ENCODE assay signal across 9 cellular contexts in the genomic region with DNA sequence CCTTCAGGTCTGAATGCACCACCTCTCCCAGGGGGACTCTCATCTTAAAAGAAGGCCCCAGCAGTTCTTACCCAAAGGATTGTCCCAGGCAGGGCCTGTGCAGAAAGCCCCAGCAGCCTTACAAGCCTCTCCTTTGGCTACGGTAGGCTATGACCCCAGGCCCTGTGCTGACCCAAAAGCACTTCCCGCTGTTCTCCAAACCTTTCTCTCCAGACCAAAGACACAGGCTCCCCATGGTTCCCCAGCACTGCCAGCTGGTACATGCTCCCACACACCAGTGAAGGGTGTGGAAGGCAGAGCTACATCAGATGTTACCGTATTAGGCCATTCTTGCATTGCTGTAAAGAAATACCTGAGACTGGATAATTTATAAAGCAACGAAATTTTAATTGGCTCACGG. TPM values are rescaled to one million over a fixed set of nuclear protein-coding genes. Genes with fewer than 3 reads are reported as not detected.
DNase-seq lines count a peak whose midpoint lies in the region; ATAC-seq, FAIRE-seq and TF ChIP-seq lines count a peak whose summit lies in the region.
"Had no signal": no experiment of that assay in that cellular context is flagged by ENCODE, and none has a peak within 500 bp of the region (broad histone marks: within the 10 kb centered on the region; RNA-seq: fewer than 3 reads in every experiment).

No MANE protein-coding gene starts in this region.

- TF ChIP-seq CTCF in CD4-positive, alpha-beta T cell (IDR thresholded peaks at IDR 0.05), result no peak
- TF ChIP-seq CTCF in KMS-11 (conservative IDR thresholded peaks at IDR 0.05; ENCODE audit: low read depth, low read length), result no peak
- TF ChIP-seq CTCF in K562 (IDR thresholded peaks at IDR 0.05 in 2 of 3, conservative IDR thresholded peaks at IDR 0.05 in 1 of 3; ENCODE audit: insufficient read depth in 2 of 3, low read depth in 1 of 3, low read length in 3 of 3), result no peak

- H3K36me3 ChIP-seq in KMS-11 (ENCODE audit: insufficient read depth), result no peaks in the 10 kb centered on the region
- H3K36me3 ChIP-seq in K562 (ENCODE audit: control insufficient read depth, insufficient read depth, low read length), result no peaks in the 10 kb centered on the region
- no peaks in the 10 kb centered on the region for H3K36me3 ChIP-seq in rectal smooth muscle tissue (ENCODE audit: control insufficient read depth, insufficient read depth, low read length)

- peaks cover 18% of the 10 kb centered on the region for H3K36me3 Mint-ChIP-seq in CD4-positive, alpha-beta T cell (ENCODE audit: low read depth)

- H3K4me3 ChIP-seq in KMS-11 (IDR thresholded peaks at IDR 0.05; ENCODE audit: insufficient read depth, low read depth, low read length) (no peak overlapping the region), K562 (no peak overlapping the region), rectal smooth muscle tissue (ENCODE audit: low read length) (peak overlapping the region; percentile 8)

- H3K4me1 ChIP-seq in KMS-11 (ENCODE audit: low read depth, poor library complexity, severe bottlenecking) (peaks cover 44% of the 10 kb centered on the region), K562 (replicated peaks in 1 of 2; ENCODE audit: control insufficient read depth in 2 of 2, insufficient read depth in 2 of 2, low read length in 2 of 2) (peaks cover 22 to 25% of the 10 kb centered on the region in 2 experiments; a peak in 4 of 5 replicates), rectal smooth muscle tissue (ENCODE audit: control insufficient read depth, insufficient read depth, low read length) (no peaks in the 10 kb centered on the region)

- intact Hi-C loops in CD4-positive, alpha-beta T cell (cut with DNase I, micrococcal nuclease), result loop anchor here (1.0 to 10.0 kb wide), 9 partner anchors 9 to 178 kb away; partner anchors contain the start of genes LBH (in 1 of the 2) and LCLAT1 (in 1 of the 2)
- intact Hi-C loops in K562 (cut with micrococcal nuclease), result loop anchor here (2.0 kb wide), 1 partner anchor 14 kb away; no protein-coding TSS in a partner anchor

- H4K20me1 ChIP-seq in KMS-11 (ENCODE audit: insufficient read depth), result no peaks in the 10 kb centered on the region
- no peaks in the 10 kb centered on the region for H4K20me1 ChIP-seq in K562 (replicated peaks; ENCODE audit: control insufficient read depth, insufficient read depth, low read length)

- no peaks in the 10 kb centered on the region for H3K9me1 ChIP-seq in K562 (ENCODE audit: control insufficient read depth, insufficient read depth, low read length)

- no peak for DNase-seq in CD4-positive, alpha-beta T cell
- no peak for DNase-seq in K562 (ENCODE audit: extremely low read depth in 1 of 4, low spot score in 3 of 4)
- DNase-seq: NCI-H1694 treated with DMSO at 0.1 percent for 48 hours, NCI-H774 had no signal

- TF ChIP-seq EP300 in K562 (IDR thresholded peaks at IDR 0.05; ENCODE audit: low read length), result no peak

- H2AFZ ChIP-seq in KMS-11 (ENCODE audit: low read depth) (peak overlapping the region; percentile 16; the same call in 1 of the 2 replicates), K562 (ENCODE audit: low read depth, low read length) (peak overlapping the region; percentile 79)

- peaks cover 87% of the 10 kb centered on the region for H3K4me1 Mint-ChIP-seq in CD4-positive, alpha-beta T cell (ENCODE audit: low read depth)

- CTCF ChIA-PET in CD4-positive, alpha-beta T cell (lab: Charles Lee), result interaction anchor here (1.1 to 3.9 kb wide), 8 partner anchors 13 to 180 kb away, joined by 3 to 23 read pairs (median 5); partner anchors contain the start of genes LBH, LCLAT1 and YPEL5
- CTCF ChIA-PET in K562 (lab: Yijun Ruan, JAX; ENCODE audit: low intra/inter-chr PET ratio), result no interaction called here

- no peak for TF ChIP-seq RAD21 in K562 (CRISPR knock-in tag; conservative IDR thresholded peaks at IDR 0.05 in 1 of 2, IDR thresholded peaks at IDR 0.05 in 1 of 2)

- in situ Hi-C loops in K562 (cut with MboI), result no loop called here

- no peaks in the 10 kb centered on the region for H3K9me3 ChIP-seq in CD4-positive, alpha-beta T cell (ENCODE audit: control insufficient read depth, low read length)
- H3K9me3 ChIP-seq in K562 (replicated peaks; ENCODE audit: control insufficient read depth, insufficient read depth, low read depth, low read length), result no peaks in the 10 kb centered on the region

- peak overlapping the region; percentile 91 for H3K27ac ChIP-seq in CD4-positive, alpha-beta T cell (ENCODE audit: low read depth, low read length)
- H3K27ac ChIP-seq in KMS-11 (peak overlapping the region; percentile 70), K562 (ENCODE audit: extremely low read depth, low read depth, low read length) (no peak overlapping the region), rectal smooth muscle tissue (ENCODE audit: low read depth, low read length) (no peak overlapping the region)

- POLR2A ChIA-PET in CD4-positive, alpha-beta T cell (lab: Charles Lee), result interaction anchor here (0.6 to 17.7 kb wide), 23 partner anchors 10 to 209 kb away, joined by 3 to 373 read pairs (median 4); partner anchors contain the start of genes LBH, LCLAT1 and YPEL5
- POLR2A ChIA-PET in K562 (lab: Yijun Ruan, JAX), result interaction anchor here (0.6 to 2.2 kb wide), 4 partner anchors 11 to 175 kb away, joined by 3 to 7 read pairs (median 4); no protein-coding TSS in a partner anchor

- peak overlapping the region; percentile 88 for H3K4me3 Mint-ChIP-seq in CD4-positive, alpha-beta T cell

- WGBS in K562 (ENCODE audit: insufficient coverage, low coverage, missing lambda C conversion rate), result 81% methylated on average over 5 of the region's 5 CpGs

- peak overlapping the region; percentile 29 for H3K4me2 ChIP-seq in KMS-11
- H3K4me2 ChIP-seq in K562 (ENCODE audit: insufficient read depth, low read length), result peak overlapping the region; percentile 53

- H3K27me3 ChIP-seq in CD4-positive, alpha-beta T cell (ENCODE audit: control insufficient read depth, insufficient read depth, low read length), result no peaks in the 10 kb centered on the region
- H3K27me3 ChIP-seq in KMS-11 (ENCODE audit: insufficient read depth, low read depth) (no peaks in the 10 kb centered on the region), K562 (ENCODE audit: control insufficient read depth in 2 of 2, insufficient read depth in 2 of 2, low read length in 2 of 2) (no peaks in the 10 kb centered on the region), rectal smooth muscle tissue (ENCODE audit: control insufficient read depth, insufficient read depth, low read length) (no peaks in the 10 kb centered on the region)

- BruUV-seq in K562 (replicated peaks; lab: Mats Ljungman, UMichigan), result no TSS peak

- H3K79me2 ChIP-seq in KMS-11 (ENCODE audit: insufficient read depth, low read depth), result no peaks in the 10 kb centered on the region
- no peaks in the 10 kb centered on the region for H3K79me2 ChIP-seq in K562 (ENCODE audit: control insufficient read depth, insufficient read depth, low read length)

- H3K9me3 Mint-ChIP-seq in CD4-positive, alpha-beta T cell, result no peaks in the 10 kb centered on the region

- no peak for FAIRE-seq in K562 (lab: Jason Lieb, UNC)

- H3K27ac Mint-ChIP-seq in CD4-positive, alpha-beta T cell, result peak overlapping the region; percentile 95

- TF ChIP-seq POLR2A in K562 (conservative IDR thresholded peaks at IDR 0.05), result no peak

- H3K27me3 Mint-ChIP-seq in CD4-positive, alpha-beta T cell, result no peaks in the 10 kb centered on the region

- H3K9ac ChIP-seq in KMS-11 (no peak overlapping the region), K562 (ENCODE audit: insufficient read depth in 1 of 2, low read depth in 2 of 2, low read length in 2 of 2) (no peak overlapping the region), rectal smooth muscle tissue (ENCODE audit: low read length) (no peak overlapping the region)

- ATAC-seq in CD4-positive, alpha-beta T cell (ENCODE audit: poor library complexity), result peak; percentile 6
- ATAC-seq in K562 (no peak), GM18867 (IDR thresholded peaks at IDR 0.05; ENCODE audit: unreplicated experiment) (no peak), HG03025 (IDR thresholded peaks at IDR 0.05; ENCODE audit: low FRiP score, unreplicated experiment) (no peak), HG03196 (IDR thresholded peaks at IDR 0.05; ENCODE audit: unreplicated experiment) (no peak)

TF ChIP-seq in K562, 482 proteins besides CTCF, POLR2A, EP300 and RAD21 (continues in another document):
- TF ChIP-seq SMARCA5 (IDR thresholded peaks at IDR 0.05) (no peak), COPS2 (conservative IDR thresholded peaks at IDR 0.05) (no peak), HMGN3 (IDR thresholded peaks at IDR 0.05; ENCODE audit: borderline replicate concordance, extremely low read depth, insufficient read length, low read depth, low read length) (no peak), SUPT5H (IDR thresholded peaks at IDR 0.05) (no peak)
- TF ChIP-seq, protein P1, sequence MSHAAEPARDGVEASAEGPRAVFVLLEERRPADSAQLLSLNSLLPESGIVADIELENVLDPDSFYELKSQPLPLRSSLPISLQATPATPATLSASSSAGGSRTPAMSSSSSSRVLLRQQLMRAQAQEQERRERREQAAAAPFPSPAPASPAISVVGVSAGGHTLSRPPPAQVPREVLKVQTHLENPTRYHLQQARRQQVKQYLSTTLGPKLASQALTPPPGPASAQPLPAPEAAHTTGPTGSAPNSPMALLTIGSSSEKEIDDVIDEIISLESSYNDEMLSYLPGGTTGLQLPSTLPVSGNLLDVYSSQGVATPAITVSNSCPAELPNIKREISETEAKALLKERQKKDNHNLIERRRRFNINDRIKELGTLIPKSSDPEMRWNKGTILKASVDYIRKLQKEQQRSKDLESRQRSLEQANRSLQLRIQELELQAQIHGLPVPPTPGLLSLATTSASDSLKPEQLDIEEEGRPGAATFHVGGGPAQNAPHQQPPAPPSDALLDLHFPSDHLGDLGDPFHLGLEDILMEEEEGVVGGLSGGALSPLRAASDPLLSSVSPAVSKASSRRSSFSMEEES (CRISPR knock-in tag; IDR thresholded peaks at IDR 0.05), result no peak

RNA-seq across cellular contexts. Expression of gene LBH, which starts 35.4 kb away (rescaled TPM):
- 100 to 1,000 TPM; 131 to 135 TPM for total RNA-seq in CD4-positive, alpha-beta T cell
- 4.1 and 9.5 TPM in 2 replicates for total RNA-seq in K562 (2011; cell fraction: chromatin; rRNA removed; ENCODE audit: low replicate concordance)
- 14.5 and 15.2 TPM in 2 replicates for total RNA-seq in K562 (2011; cell fraction: nucleolus; rRNA removed)
- total RNA-seq in K562 (2011; cell fraction: nucleoplasm; rRNA removed), result 8.9 and 11.3 TPM in 2 replicates
- 7.4 and 23.5 TPM in 2 replicates for total RNA-seq in K562 (2014; rRNA removed)
- total RNA-seq in K562 (2014; rRNA removed; fragmentation: Illumina TruSeq; extraction: Trizol), result 5.7 and 6.0 TPM in 2 replicates
- 4.6 and 7.3 TPM in 2 replicates for total RNA-seq in K562 (2015; rRNA removed; fragmentation: Illumina TruSeq; extraction: Trizol)
- total RNA-seq in K562 (2021), result 9.5 and 12.1 TPM in 2 replicates
- polyA plus RNA-seq in K562 (2011; rRNA removed), result 8.2 and 9.5 TPM in 2 replicates
- polyA plus RNA-seq in K562 (2011; cell fraction: cytosol; rRNA removed), result 13.7 and 24.2 TPM in 2 replicates
- 4.1 and 4.6 TPM in 2 replicates for polyA plus RNA-seq in K562 (2011; cell fraction: nucleus; rRNA removed)
- 6.0 and 6.2 TPM in 2 replicates for polyA plus RNA-seq in K562 (2012)
- polyA plus RNA-seq in K562 (2014; fragmentation: Illumina TruSeq; extraction: Trizol), result 8.1 TPM in 2 replicates
- polyA plus RNA-seq in K562 (2014; fragmentation: Nextera tagmentation; extraction: Ambion mirVana), result 1 to 10 TPM; 3.1 to 5.9 TPM
- polyA plus RNA-seq in K562 (2014; rRNA removed), result 9.4 and 13.4 TPM in 2 replicates
- 10.9 and 13.0 TPM in 2 replicates for polyA minus RNA-seq in K562 (2011; rRNA and poly(A)+ RNA removed)
- 5.6 and 12.1 TPM in 2 replicates for polyA minus RNA-seq in K562 (2011; cell fraction: cytosol; rRNA and poly(A)+ RNA removed)
- polyA minus RNA-seq in K562 (2011; cell fraction: nucleus; rRNA and poly(A)+ RNA removed), result 7.7 and 15.4 TPM in 2 replicates

Comparison
In these comparisons a context has a peak if more than half of its experiments do, and no peak if none do; other contexts are left out.
1. H3K27ac ChIP-seq: peak in CD4-positive, alpha-beta T cell (single experiment) and KMS-11 (single experiment); none in K562 (single experiment) and rectal smooth muscle tissue (single experiment).
2. RNA of gene LBH, which starts 35.4 kb away (total RNA-seq): 131 to 135 TPM in CD4-positive, alpha-beta T cell; 4.1 to 23.5 TPM in K562; every median in the first group is over 4 times any median in the second.